In the genomic region with DNA sequence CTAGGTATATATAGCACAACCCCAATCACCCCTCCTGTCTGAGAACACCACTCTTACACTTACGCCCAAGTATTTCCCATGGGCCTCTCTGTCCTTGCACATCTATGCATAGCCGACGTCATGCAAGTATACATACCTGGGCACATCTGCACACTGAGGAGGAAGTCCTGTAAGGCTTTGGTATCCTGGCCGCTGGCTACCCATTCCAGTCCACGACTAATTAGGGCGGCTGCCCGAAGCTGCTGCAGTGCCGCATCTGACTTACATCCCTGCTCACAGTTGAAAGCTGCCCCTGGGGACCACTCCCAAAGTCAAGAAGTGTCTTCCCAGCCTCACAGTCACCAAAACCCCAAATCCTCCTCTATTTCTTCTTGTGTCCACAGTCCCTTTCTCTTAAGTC, we compare ENCODE assay signal across 24 cellular contexts.
"Had no signal": no experiment of that assay in that cellular context is flagged by ENCODE, and none has a peak within 500 bp of the region (broad histone marks: within the 10 kb centered on the region; RNA-seq: fewer than 3 reads in every experiment).

No MANE protein-coding gene starts in this region.

- H3K9me3 ChIP-seq: Peyer's patch, SJSA1 had no signal

- H3K27me3 Mint-ChIP-seq: activated B cell treated with CpG ODN at 0.5 μM for 24 hours; activated CD4-positive, alpha-beta T cell treated with anti-CD3 and anti-CD28 coated beads, Interleukin-2, amount 10 ng/mL, durations not matched to agents 24 days and 14 days; T-helper 17 cell had no signal

- H3K27me3 ChIP-seq: brain microvascular endothelial cell, cardiac muscle cell, Peyer's patch, SJSA1 had no signal

- H3K9me3 Mint-ChIP-seq: activated B cell treated with CpG ODN at 0.5 μM for 24 hours; activated CD4-positive, alpha-beta T cell treated with anti-CD3 and anti-CD28 coated beads, Interleukin-2, amount 10 ng/mL, durations not matched to agents 24 days and 14 days; activated naive CD4-positive, alpha-beta T cell treated with anti-CD3 and anti-CD28 coated beads, Interleukin-2, amount 50 U/mL, for 72 hours; activated T-cell treated with anti-CD3 and anti-CD28 coated beads, Interleukin-2, amount 50 U/mL, for 72 hours had no signal

- ATAC-seq: activated naive CD4-positive, alpha-beta T cell treated with anti-CD3 and anti-CD28 coated beads, Interleukin-2, amount 50 U/mL, for 72 hours; activated T-cell treated with anti-CD3 and anti-CD28 coated beads, Interleukin-2, amount 50 U/mL, for 72 hours; K562; SK-N-SH treated with all-trans-retinoic acid at 6 μM for 48 hours; T-helper 17 cell had no signal

- H3K27ac ChIP-seq: brain microvascular endothelial cell, cardiac muscle cell, Peyer's patch, SJSA1 had no signal

- H3K36me3 ChIP-seq: cardiac muscle cell, Peyer's patch had no signal

- H3K4me3 Mint-ChIP-seq: activated B cell treated with CpG ODN at 0.5 μM for 24 hours; activated CD4-positive, alpha-beta T cell treated with anti-CD3 and anti-CD28 coated beads, Interleukin-2, amount 10 ng/mL, durations not matched to agents 24 days and 14 days; activated T-cell treated with anti-CD3 and anti-CD28 coated beads, Interleukin-2, amount 50 U/mL, for 72 hours; T-helper 17 cell had no signal

- H3K27ac Mint-ChIP-seq: activated B cell treated with CpG ODN at 0.5 μM for 24 hours; activated CD4-positive, alpha-beta T cell treated with anti-CD3 and anti-CD28 coated beads, Interleukin-2, amount 10 ng/mL, durations not matched to agents 24 days and 14 days; activated naive CD4-positive, alpha-beta T cell treated with anti-CD3 and anti-CD28 coated beads, Interleukin-2, amount 50 U/mL, for 72 hours; activated T-cell treated with anti-CD3 and anti-CD28 coated beads, Interleukin-2, amount 50 U/mL, for 72 hours; T-helper 17 cell had no signal

- H3K4me3 ChIP-seq: cardiac muscle cell, K562, Peyer's patch, SJSA1 had no signal

- DNase-seq: activated B cell treated with CpG ODN at 0.5 μM for 24 hours; activated CD4-positive, alpha-beta T cell treated with anti-CD3 and anti-CD28 coated beads for 1 hour; activated CD4-positive, alpha-beta T cell treated with anti-CD3 and anti-CD28 coated beads, Interleukin-2, amount 10 ng/mL, durations not matched to agents 24 days and 14 days; activated CD8-positive, alpha-beta memory T cell treated with anti-CD3 and anti-CD28 coated beads, Interleukin-2, amount 50 U/mL, for 4 hours; activated T-cell treated with anti-CD3 and anti-CD28 coated beads, Interleukin-2, amount 50 U/mL, for 72 hours; brain microvascular endothelial cell; Karpas-422; MM.1S; NCI-H1105; NCI-H1436; NCI-H1694 treated with DMSO at 0.1 percent for 48 hours; NCI-H2081 treated with DMSO at 0.1 percent for 48 hours; NCI-H446; NCI-H524; Peyer's patch; SHP77; SW 1271; T-helper 17 cell; T-helper 9 cell had no signal
